Comparison of ENCODE assay signal across 27 cellular contexts in the genomic region with DNA sequence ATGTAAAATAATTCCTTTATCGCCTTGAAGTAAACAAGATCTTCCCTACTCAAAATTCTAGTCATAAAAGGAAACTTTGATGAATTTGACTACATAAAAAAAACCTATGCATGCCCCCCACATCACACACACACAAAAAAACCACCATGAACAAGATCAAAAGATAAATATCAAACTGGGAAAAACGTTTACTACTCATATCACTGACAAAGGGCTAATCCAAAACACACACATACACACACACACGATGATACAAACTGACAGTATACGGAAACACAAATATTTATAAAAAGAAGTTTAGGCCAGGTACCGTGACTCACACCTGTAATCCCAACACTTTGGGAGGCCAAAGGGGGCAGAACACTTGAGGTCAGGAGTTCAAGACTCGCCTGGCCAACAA.
"Had no signal": no experiment of that assay in that cellular context is flagged by ENCODE, and none has a peak within 500 bp of the region (broad histone marks: within the 10 kb centered on the region; RNA-seq: fewer than 3 reads in every experiment).

No MANE protein-coding gene starts in this region.

- H3K4me3 Mint-ChIP-seq: activated CD4-positive, alpha-beta memory T cell treated with anti-CD3 and anti-CD28 coated beads for 36 hours; activated naive CD4-positive, alpha-beta T cell treated with anti-CD3 and anti-CD28 coated beads, Interleukin-2, amount 10 ng/mL, durations not matched to agents 7 days and 5 days; activated naive CD8-positive, alpha-beta T cell treated with anti-CD3 and anti-CD28 coated beads for 36 hours; activated T-helper 1 cell treated with anti-CD3 and anti-CD28 coated beads, Interleukin-12 subunit alpha, Interleukin-12 subunit beta, Interleukin-2, Interleukin-4 antibody, amounts not matched to agents 30 ng/mL and 10 ng/mL and 1 ng/mL, durations not matched to agents 14 hours and 24 hours and 36 hours; brain; effector memory CD8-positive, alpha-beta T cell had no signal

- H3K27ac Mint-ChIP-seq: activated CD4-positive, alpha-beta memory T cell treated with anti-CD3 and anti-CD28 coated beads for 36 hours; activated naive CD4-positive, alpha-beta T cell treated with anti-CD3 and anti-CD28 coated beads, Interleukin-2, amount 10 ng/mL, durations not matched to agents 7 days and 5 days; activated naive CD8-positive, alpha-beta T cell treated with anti-CD3 and anti-CD28 coated beads for 36 hours; activated T-helper 1 cell treated with anti-CD3 and anti-CD28 coated beads, Interleukin-12 subunit alpha, Interleukin-12 subunit beta, Interleukin-2, Interleukin-4 antibody, amounts not matched to agents 30 ng/mL and 10 ng/mL and 1 ng/mL, durations not matched to agents 14 hours and 24 hours and 36 hours; activated T-helper 2 cell treated with anti-CD3 and anti-CD28 coated beads, Interferon-gamma antibody, Interleukin-2, Interleukin-4, amounts not matched to agents 10 μg/mL and 5 μg/mL and 100 μg/mL, durations not matched to agents 14 hours and 24 hours and 36 hours; brain had no signal

- H3K9me3 Mint-ChIP-seq: activated CD4-positive, alpha-beta memory T cell treated with anti-CD3 and anti-CD28 coated beads for 36 hours; activated naive CD4-positive, alpha-beta T cell treated with anti-CD3 and anti-CD28 coated beads, Interleukin-2, amount 10 ng/mL, durations not matched to agents 7 days and 5 days; activated naive CD8-positive, alpha-beta T cell treated with anti-CD3 and anti-CD28 coated beads for 36 hours; activated T-helper 1 cell treated with anti-CD3 and anti-CD28 coated beads, Interleukin-12 subunit alpha, Interleukin-12 subunit beta, Interleukin-2, Interleukin-4 antibody, amounts not matched to agents 30 ng/mL and 10 ng/mL and 1 ng/mL, durations not matched to agents 14 hours and 24 hours and 36 hours; activated T-helper 2 cell treated with anti-CD3 and anti-CD28 coated beads, Interferon-gamma antibody, Interleukin-2, Interleukin-4, amounts not matched to agents 10 μg/mL and 5 μg/mL and 100 μg/mL, durations not matched to agents 14 hours and 24 hours and 36 hours; effector memory CD8-positive, alpha-beta T cell had no signal

- H3K36me3 Mint-ChIP-seq: activated naive CD4-positive, alpha-beta T cell treated with anti-CD3 and anti-CD28 coated beads, Interleukin-2, amount 10 ng/mL, durations not matched to agents 7 days and 5 days had no signal

- DNase-seq: activated CD4-positive, alpha-beta memory T cell treated with anti-CD3 and anti-CD28 coated beads for 36 hours; activated CD4-positive, alpha-beta T cell treated with anti-CD3 and anti-CD28 coated beads for 1 hour; activated CD4-positive, alpha-beta T cell treated with anti-CD3 and anti-CD28 coated beads for 48 hours; activated CD4-positive, alpha-beta T cell treated with anti-CD3 and anti-CD28 coated beads, Interleukin-2, amount 50 U/mL, for 1 hour; activated CD8-positive, alpha-beta memory T cell treated with anti-CD3 and anti-CD28 coated beads for 24 hours; activated effector memory CD4-positive, alpha-beta T cell treated with anti-CD3 and anti-CD28 coated beads, Interleukin-2, amount 50 U/mL, for 16 hours; activated naive CD4-positive, alpha-beta T cell treated with anti-CD3 and anti-CD28 coated beads, Interleukin-2, amount 10 ng/mL, durations not matched to agents 7 days and 5 days; activated naive CD8-positive, alpha-beta T cell treated with anti-CD3 and anti-CD28 coated beads for 36 hours; activated T-cell treated with anti-CD3 and anti-CD28 coated beads, Interleukin-2, amount 50 U/mL, for 1 hour; central memory CD4-positive, alpha-beta T cell; cortex of kidney; dermis blood vessel endothelial cell; effector CD4-positive, alpha-beta T cell; effector memory CD8-positive, alpha-beta T cell; erythroblast; foreskin keratinocyte; gastrocnemius medialis; glutamatergic neuron; heart left ventricle had no signal

- H3K9me3 ChIP-seq: ascending aorta, breast epithelium, esophagus muscularis mucosa, gastrocnemius medialis, heart left ventricle had no signal

- ATAC-seq: effector memory CD8-positive, alpha-beta T cell; foreskin keratinocyte; gastrocnemius medialis; heart left ventricle had no signal

- H3K27me3 Mint-ChIP-seq: activated CD4-positive, alpha-beta memory T cell treated with anti-CD3 and anti-CD28 coated beads for 36 hours; activated naive CD4-positive, alpha-beta T cell treated with anti-CD3 and anti-CD28 coated beads, Interleukin-2, amount 10 ng/mL, durations not matched to agents 7 days and 5 days; activated naive CD8-positive, alpha-beta T cell treated with anti-CD3 and anti-CD28 coated beads for 36 hours; brain; effector memory CD8-positive, alpha-beta T cell had no signal

- H3K4me3 ChIP-seq: ascending aorta, breast epithelium, cardiac muscle cell, esophagus muscularis mucosa, gastrocnemius medialis, heart left ventricle, SK-N-MC had no signal

- H3K27ac ChIP-seq: ascending aorta, breast epithelium, cardiac muscle cell, esophagus muscularis mucosa, foreskin keratinocyte, gastrocnemius medialis, heart left ventricle, SK-N-MC had no signal

- H3K27me3 ChIP-seq: ascending aorta, breast epithelium, cardiac muscle cell, esophagus muscularis mucosa, foreskin keratinocyte, gastrocnemius medialis, heart left ventricle had no signal

- H3K4me1 ChIP-seq: ascending aorta, breast epithelium, esophagus muscularis mucosa, foreskin keratinocyte had no signal

- H3K36me3 ChIP-seq: breast epithelium, cardiac muscle cell, gastrocnemius medialis had no signal
